ENCODE assay signal across 1 cellular context in the genomic region with DNA sequence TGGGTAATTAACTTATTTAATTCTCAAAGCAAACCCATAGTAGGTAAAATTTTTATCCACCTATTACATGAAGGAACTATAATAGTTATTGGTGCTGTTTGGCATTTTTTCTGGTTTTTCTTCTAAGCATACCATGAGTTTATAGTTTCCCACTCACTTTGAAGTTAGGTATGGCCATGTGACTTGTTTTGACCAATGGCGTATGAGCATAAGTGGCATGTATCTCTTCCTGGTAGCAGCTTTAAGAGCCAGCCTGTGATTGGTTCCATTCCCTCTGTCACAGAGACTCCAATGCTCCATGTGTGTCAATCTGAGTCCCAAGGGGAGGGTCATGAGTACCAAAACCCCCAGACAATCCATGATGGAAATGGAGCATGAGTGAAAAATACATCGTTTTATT.
TF ChIP-seq lines count a peak whose summit lies in the region.

No MANE protein-coding gene starts in this region.

TF ChIP-seq in WTC11, 78 proteins besides CTCF, POLR2A, EP300 and RAD21 (continued from another document):
- TF ChIP-seq ERG (CRISPR knock-in tag; IDR thresholded peaks at IDR 0.05) (no peak), ZNF317 (CRISPR knock-in tag; IDR thresholded peaks at IDR 0.05; ENCODE audit: borderline replicate concordance, low read depth) (no peak), OVOL2 (CRISPR knock-in tag; IDR thresholded peaks at IDR 0.05; ENCODE audit: borderline replicate concordance) (no peak), NFYB (CRISPR knock-in tag; conservative IDR thresholded peaks at IDR 0.05; ENCODE audit: low read depth) (0 out of 2 replicates have a peak, but pooled peaks have one; percentile 24), ZNF416 (CRISPR knock-in tag; IDR thresholded peaks at IDR 0.05) (no peak), ZNF396 (CRISPR knock-in tag; IDR thresholded peaks at IDR 0.05; ENCODE audit: borderline replicate concordance) (no peak), ZNF532 (CRISPR knock-in tag; IDR thresholded peaks at IDR 0.05; ENCODE audit: borderline replicate concordance) (no peak), TCF7 (CRISPR knock-in tag; IDR thresholded peaks at IDR 0.05; ENCODE audit: low read depth) (no peak), CBFB (CRISPR knock-in tag; IDR thresholded peaks at IDR 0.05; ENCODE audit: low read depth) (no peak), MAX (CRISPR knock-in tag; IDR thresholded peaks at IDR 0.05) (no peak), RELA (CRISPR knock-in tag; IDR thresholded peaks at IDR 0.05; ENCODE audit: borderline replicate concordance) (no peak), ZNF138 (CRISPR knock-in tag; conservative IDR thresholded peaks at IDR 0.05) (no peak), FOXK1 (CRISPR knock-in tag; IDR thresholded peaks at IDR 0.05) (no peak)
- TF ChIP-seq, protein P1, sequence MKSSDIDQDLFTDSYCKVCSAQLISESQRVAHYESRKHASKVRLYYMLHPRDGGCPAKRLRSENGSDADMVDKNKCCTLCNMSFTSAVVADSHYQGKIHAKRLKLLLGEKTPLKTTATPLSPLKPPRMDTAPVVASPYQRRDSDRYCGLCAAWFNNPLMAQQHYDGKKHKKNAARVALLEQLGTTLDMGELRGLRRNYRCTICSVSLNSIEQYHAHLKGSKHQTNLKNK (CRISPR knock-in tag; IDR thresholded peaks at IDR 0.05) = no peak
